Comparison of ENCODE assay signal across 3 cellular contexts in the genomic region with DNA sequence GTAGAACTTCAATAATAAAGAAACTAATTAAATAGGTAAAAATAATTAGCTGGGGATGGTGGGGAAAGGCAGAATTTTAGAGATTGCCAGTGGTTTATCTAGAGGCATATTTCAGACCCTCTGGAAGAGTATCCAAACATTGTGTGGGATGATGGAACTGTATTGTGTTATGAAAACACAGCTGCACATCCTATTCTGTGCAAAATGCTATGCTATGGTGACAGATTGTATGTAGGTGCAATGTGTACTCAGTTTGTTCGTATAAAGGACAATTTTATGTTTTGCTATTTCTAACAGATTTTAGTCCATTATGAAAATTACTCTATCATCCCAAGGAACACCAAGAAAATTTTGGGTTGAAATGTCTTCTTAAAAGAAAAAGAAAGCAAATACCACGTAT.
"Had no signal": no experiment of that assay in that cellular context is flagged by ENCODE, and none has a peak within 500 bp of the region (broad histone marks: within the 10 kb centered on the region; RNA-seq: fewer than 3 reads in every experiment).

No MANE protein-coding gene starts in this region.

- H3K4me3 ChIP-seq: GM12878 had no signal

- DNase-seq: GDM1, GF-D8 had no signal
